8 cellular contexts compared by ENCODE assay signal in the genomic region with DNA sequence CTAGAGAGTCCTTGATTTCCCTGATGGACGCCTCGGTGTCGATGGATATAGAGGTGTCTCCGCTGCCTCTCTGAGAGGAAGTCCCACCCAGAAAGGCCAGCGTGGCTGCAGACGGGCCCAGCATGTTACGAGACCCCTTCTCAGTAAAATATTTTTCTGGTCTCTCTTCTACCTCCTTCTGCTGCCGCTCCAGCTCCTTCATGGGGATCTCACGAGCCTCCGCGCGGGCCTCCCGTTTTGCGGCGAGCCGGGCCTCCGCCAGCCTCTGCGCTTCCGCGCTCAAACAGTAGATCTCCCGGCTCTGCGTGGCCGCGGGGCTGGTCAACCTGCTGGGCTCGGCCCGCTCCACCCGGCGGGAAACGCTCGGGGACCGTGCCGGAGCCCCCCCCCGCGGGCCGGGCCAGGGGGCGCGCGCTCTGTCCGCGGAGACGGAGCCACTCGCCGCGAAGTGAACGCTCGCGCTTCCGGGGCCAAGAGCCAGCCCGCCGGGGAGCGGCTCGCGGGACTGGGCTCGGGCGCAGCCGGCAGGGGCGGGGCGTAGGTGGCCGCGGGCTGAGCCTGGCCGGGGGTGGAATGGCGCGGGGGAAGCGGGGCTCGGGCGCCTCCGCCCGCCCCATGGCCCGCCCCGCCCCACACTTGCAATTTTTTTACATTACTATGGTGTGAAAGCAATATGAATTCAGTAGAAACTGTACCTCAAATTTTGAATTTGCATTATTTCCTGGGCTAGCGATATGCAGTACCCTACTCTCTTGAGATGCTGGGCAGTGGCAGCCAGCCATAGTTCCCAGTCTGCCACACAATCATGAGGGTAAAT.
A peak's percentile ranks its signal among the peaks of the same experiment; 100 is the strongest.
DNase-seq lines count a peak whose midpoint lies in the region; ATAC-seq and TF ChIP-seq lines count a peak whose summit lies in the region.

No MANE protein-coding gene starts in this region.

- DNase-seq in AG10803 (ENCODE audit: low read depth), result peak; percentile 58
- DNase-seq in NCI-H526 (lab: John Stamatoyannopoulos, UW), result peak; percentile 48 to 89
- DNase-seq in activated T-cell treated with anti-CD3 and anti-CD28 coated beads for 24 hours (ENCODE audit: low read depth), result peak; percentile 59
- DNase-seq in erythroblast (lab: John Stamatoyannopoulos, UW), result peak; percentile 88 to 89
- DNase-seq in stimulated activated CD8-positive, alpha-beta memory T cell treated with anti-CD3 and anti-CD28 coated beads, Interleukin-4, amount 100 ng/mL, for 48 hours, result peak; percentile 74

- no peak for TF ChIP-seq CTCF in AG10803 (conservative IDR thresholded peaks at IDR 0.05; ENCODE audit: low read length)

- H3K4me1 ChIP-seq in mucosa of stomach (ENCODE audit: control insufficient read depth, insufficient read depth, low read length), result no peaks in the 10 kb centered on the region

- peak overlapping the region; percentile 62 for H3K4me3 ChIP-seq in AG10803 (ENCODE audit: low read length)
- peak overlapping the region; percentile 41 for H3K4me3 ChIP-seq in mucosa of stomach (ENCODE audit: low read length)

- ATAC-seq in GM18870 (IDR thresholded peaks at IDR 0.05; ENCODE audit: unreplicated experiment), result peak; percentile 49
- peak; percentile 74 for ATAC-seq in HG03103 (IDR thresholded peaks at IDR 0.05; ENCODE audit: low read depth, unreplicated experiment)

- no peaks in the 10 kb centered on the region for H3K36me3 ChIP-seq in mucosa of stomach (ENCODE audit: control insufficient read depth, insufficient read depth, low read length)

- H3K9me3 ChIP-seq in mucosa of stomach (ENCODE audit: control insufficient read depth, low read length), result no peaks in the 10 kb centered on the region

- H3K9ac ChIP-seq in mucosa of stomach (ENCODE audit: low read length), result peak overlapping the region; percentile 76

- TF ChIP-seq POLR2A in erythroblast (IDR thresholded peaks at IDR 0.05; ENCODE audit: low read length), result peak; percentile 63

- H3K27me3 ChIP-seq in mucosa of stomach (ENCODE audit: control insufficient read depth, insufficient read depth, low read length), result no peaks in the 10 kb centered on the region

Comparison
In these comparisons a context has a peak if more than half of its experiments do, and no peak if none do; other contexts are left out.
1. Peak in every context shown above with its lines: DNase-seq, ATAC-seq and H3K4me3 ChIP-seq.